In the genomic region with DNA sequence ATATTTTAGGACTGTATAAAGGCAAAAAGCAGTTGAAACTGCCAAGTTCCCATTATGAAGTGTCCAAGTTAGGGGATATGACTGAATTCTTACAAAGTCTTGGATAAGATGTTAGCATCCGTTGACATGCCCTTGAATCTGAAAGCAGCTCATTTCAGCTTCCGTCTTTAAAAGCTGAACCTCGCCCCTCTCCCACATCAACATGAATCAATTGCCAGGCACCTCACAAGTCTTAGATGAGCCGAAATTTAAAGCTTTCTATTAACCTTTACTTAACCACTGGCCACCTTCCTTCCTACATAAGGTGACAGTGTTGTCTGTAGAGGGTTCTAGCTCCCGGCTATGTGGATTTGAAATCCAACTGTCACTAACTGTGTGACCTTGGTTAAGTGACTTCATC, we compare ENCODE assay signal across 8 cellular contexts. TPM values are rescaled to one million over a fixed set of nuclear protein-coding genes. Genes with fewer than 3 reads are reported as not detected.
DNase-seq lines count a peak whose midpoint lies in the region; ATAC-seq and TF ChIP-seq lines count a peak whose summit lies in the region.

No MANE protein-coding gene starts in this region.

- H3K9me3 Mint-ChIP-seq in CD4-positive, CD25-positive, alpha-beta regulatory T cell, result peaks cover 0 to 2% (median 0%) of the 10 kb centered on the region in 7 donors

- H2BK120ac ChIP-seq in mesendoderm (ENCODE audit: low read depth, low read length), result no peak overlapping the region

- ATAC-seq in CD4-positive, CD25-positive, alpha-beta regulatory T cell (ENCODE audit: low read depth in 2 of 2), result no peak
- ATAC-seq in HG02981 (IDR thresholded peaks at IDR 0.05; ENCODE audit: unreplicated experiment), result no peak

- H4K8ac ChIP-seq in mesendoderm (ENCODE audit: low read depth, low read length), result no peak overlapping the region

- H3K4me2 ChIP-seq in mesendoderm (ENCODE audit: low read length), result peak overlapping the region; percentile 98

- H3K27ac ChIP-seq in CD4-positive, CD25-positive, alpha-beta regulatory T cell (ENCODE audit: insufficient read depth, low read length, poor library complexity, severe bottlenecking), result peak overlapping the region; percentile 85
- H3K27ac ChIP-seq in breast epithelium, result peak overlapping the region in 1 of 2 donors; percentile 38
- H3K27ac ChIP-seq in mesendoderm (ENCODE audit: low read depth, low read length), result no peak overlapping the region

- no peaks in the 10 kb centered on the region for H3K27me3 ChIP-seq in CD4-positive, CD25-positive, alpha-beta regulatory T cell (ENCODE audit: control insufficient read depth, insufficient read depth, low read length)
- no peaks in the 10 kb centered on the region for H3K27me3 ChIP-seq in breast epithelium
- H3K27me3 ChIP-seq in mesendoderm (ENCODE audit: insufficient read depth, low read length, poor library complexity), result no peaks in the 10 kb centered on the region

- H3K9me3 ChIP-seq in CD4-positive, CD25-positive, alpha-beta regulatory T cell (ENCODE audit: control insufficient read depth in 2 of 2, low read length in 2 of 2), result no peaks in the 10 kb centered on the region
- H3K9me3 ChIP-seq in breast epithelium, result no peaks in the 10 kb centered on the region

- H3K4ac ChIP-seq in mesendoderm (ENCODE audit: low read depth, low read length), result no peak overlapping the region

- H4K5ac ChIP-seq in mesendoderm (ENCODE audit: low read length), result no peak overlapping the region

- H3K27ac Mint-ChIP-seq in CD4-positive, CD25-positive, alpha-beta regulatory T cell, result peak overlapping the region; percentile 98 to 99 (median 99)

- H3K9ac ChIP-seq in mesendoderm (ENCODE audit: low read length), result peak overlapping the region; percentile 97

- peaks cover 53% of the 10 kb centered on the region for H3K79me2 ChIP-seq in mesendoderm (ENCODE audit: control insufficient read depth, insufficient read depth, low read length)

- no peak overlapping the region for H2BK15ac ChIP-seq in mesendoderm (replicated peaks; ENCODE audit: low read depth)

- H3K23ac ChIP-seq in mesendoderm (ENCODE audit: low read length), result no peak overlapping the region

- H3K56ac ChIP-seq in mesendoderm (ENCODE audit: low read length), result peak overlapping the region; percentile 74

- intact Hi-C loops in breast epithelium (cut with DNase I; ENCODE audit: low total_unique reads), result no loop called here

- no peak overlapping the region for H2BK5ac ChIP-seq in mesendoderm (ENCODE audit: low read length)

- WGBS in mesendoderm (ENCODE audit: extremely low coverage, insufficient coverage, low lambda C conversion rate), result no CpG with 5 or more reads among the region's 5 CpGs

- H3K4me1 Mint-ChIP-seq in CD4-positive, CD25-positive, alpha-beta regulatory T cell, result peaks cover 20 to 56% (median 44%) of the 10 kb centered on the region in 4 donors

- peaks cover 5% of the 10 kb centered on the region for H3K27me3 Mint-ChIP-seq in CD4-positive, CD25-positive, alpha-beta regulatory T cell

- H3K18ac ChIP-seq in mesendoderm (ENCODE audit: low read length), result no peak overlapping the region

- peaks cover 56% of the 10 kb centered on the region for H3K4me1 ChIP-seq in CD4-positive, CD25-positive, alpha-beta regulatory T cell (ENCODE audit: control insufficient read depth, insufficient read depth, low read length, poor library complexity, severe bottlenecking)
- H3K4me1 ChIP-seq in breast epithelium (peaks cover 0 to 11% of the 10 kb centered on the region in 2 donors), mesendoderm (ENCODE audit: control insufficient read depth, low read depth, low read length) (peaks cover 6% of the 10 kb centered on the region)

- H3K79me1 ChIP-seq in mesendoderm (ENCODE audit: low read length), result peaks cover 2% of the 10 kb centered on the region

- H2AK5ac ChIP-seq in mesendoderm (ENCODE audit: low read length), result no peak overlapping the region

- DNase-seq in CD4-positive, CD25-positive, alpha-beta regulatory T cell, result peak in 2 of 3 donors; percentile 36 to 74
- DNase-seq in LNCaP clone FGC (ENCODE audit: low read depth) (no peak), breast epithelium (ENCODE audit: low spot score in 2 of 2) (no peak), mesendoderm (no peak), LoVo (ENCODE audit: low spot score) (no peak), ecto neural progenitor cell (ENCODE audit: low spot score) (no peak)
- DNase-seq in stimulated activated CD4-positive, alpha-beta T cell treated with anti-CD3 and anti-CD28 coated beads, Interleukin-1b, Interleukin-23, amount 100 ng/mL, for 48 hours, result no peak

- peaks cover 3% of the 10 kb centered on the region for H3K36me3 ChIP-seq in CD4-positive, CD25-positive, alpha-beta regulatory T cell (ENCODE audit: control insufficient read depth, insufficient read depth, low read length)
- H3K36me3 ChIP-seq in breast epithelium (no peaks in the 10 kb centered on the region), mesendoderm (ENCODE audit: control insufficient read depth, insufficient read depth, low read length) (no peaks in the 10 kb centered on the region)

- TF ChIP-seq CTCF in LNCaP clone FGC (IDR thresholded peaks at IDR 0.05; ENCODE audit: control insufficient read depth, extremely low read depth, insufficient read depth) (no peak), breast epithelium (IDR thresholded peaks at IDR 0.05) (no peak)

- TF ChIP-seq POLR2A in breast epithelium (IDR thresholded peaks at IDR 0.05), result no peak

- peak overlapping the region; percentile 93 to 100 (median 98) for H3K4me3 Mint-ChIP-seq in CD4-positive, CD25-positive, alpha-beta regulatory T cell

- peak overlapping the region; percentile 99 for H3K4me3 ChIP-seq in CD4-positive, CD25-positive, alpha-beta regulatory T cell (ENCODE audit: low read depth, low read length)
- H3K4me3 ChIP-seq in LNCaP clone FGC (ENCODE audit: low read depth, low read length) (peak overlapping the region; percentile 90), breast epithelium (peak overlapping the region; percentile 91 to 99 (median 99)), mesendoderm (ENCODE audit: low read length) (peak overlapping the region; percentile 96)

- H3K36me3 Mint-ChIP-seq in CD4-positive, CD25-positive, alpha-beta regulatory T cell, result peaks cover 3% of the 10 kb centered on the region

RNA-seq across cellular contexts. Expression of gene PPP1CC, which starts 1.3 kb away (rescaled TPM):
- 166 TPM for total RNA-seq in CD4-positive, CD25-positive, alpha-beta regulatory T cell
- 100 to 1,000 TPM; 166 to 177 (median 175) TPM for polyA plus RNA-seq in CD4-positive, CD25-positive, alpha-beta regulatory T cell
- 100 to 1,000 TPM in 2 of 3 donors, 10 to 100 TPM in 1; 97.7 to 135 (median 106) TPM for total RNA-seq in breast epithelium
- 266 TPM for polyA plus RNA-seq in mesendoderm (2013, experiment 1 of 2)
- polyA plus RNA-seq in mesendoderm (2013, experiment 2 of 2), result 258 TPM

RNA-seq across cellular contexts. Expression of gene HVCN1, which starts 52.5 kb away (rescaled TPM):
- total RNA-seq in CD4-positive, CD25-positive, alpha-beta regulatory T cell, result 6.1 TPM
- 10 to 100 TPM; 19.8 to 50.0 (median 34.8) TPM for polyA plus RNA-seq in CD4-positive, CD25-positive, alpha-beta regulatory T cell
- 10 to 100 TPM in 1 of 3 donors, 1 to 10 TPM in 2; 2.6 to 16.6 (median 7.6) TPM for total RNA-seq in breast epithelium
- 4.6 TPM for polyA plus RNA-seq in mesendoderm (2013, experiment 1 of 2)
- 4.3 TPM for polyA plus RNA-seq in mesendoderm (2013, experiment 2 of 2)

Comparison
In these comparisons a context has a peak if more than half of its experiments do, and no peak if none do; other contexts are left out.
1. DNase-seq: peak in CD4-positive, CD25-positive, alpha-beta regulatory T cell (2 of 3); none in LNCaP clone FGC (single experiment), breast epithelium (0 of 2), mesendoderm (single experiment), LoVo (single experiment), ecto neural progenitor cell (single experiment) and stimulated activated CD4-positive, alpha-beta T cell treated with anti-CD3 and anti-CD28 coated beads, Interleukin-1b, Interleukin-23, amount 100 ng/mL, for 48 hours (single experiment).
2. Peak in every context shown above with its lines, with median percentiles within 50 percentile points of each other: H3K4me3 ChIP-seq.